2 cellular contexts compared by ENCODE assay signal in genomic region chr15:81108427-81108826, GRCh38.
TF ChIP-seq lines count a peak whose summit lies in the region.

No MANE protein-coding gene starts in this region.

TF ChIP-seq in SK-N-SH treated with all-trans-retinoic acid at 6 μM for 48 hours, 23 proteins besides CTCF, POLR2A, EP300 and RAD21:
- TF ChIP-seq POU6F1 (CRISPR knock-in tag; IDR thresholded peaks at IDR 0.05; ENCODE audit: borderline replicate concordance, low read depth) (no peak), CREB5 (CRISPR knock-in tag; IDR thresholded peaks at IDR 0.05; ENCODE audit: low read depth) (no peak), ESRRG (CRISPR knock-in tag; IDR thresholded peaks at IDR 0.05) (no peak), PATZ1 (CRISPR knock-in tag; IDR thresholded peaks at IDR 0.05; ENCODE audit: borderline replicate concordance) (no peak), ZFP3 (CRISPR knock-in tag; IDR thresholded peaks at IDR 0.05) (no peak), ZFP30 (CRISPR knock-in tag; IDR thresholded peaks at IDR 0.05) (no peak), SNAI2 (CRISPR knock-in tag; IDR thresholded peaks at IDR 0.05) (no peak), ZNF70 (CRISPR knock-in tag; IDR thresholded peaks at IDR 0.05) (no peak), ISL1 (CRISPR knock-in tag; IDR thresholded peaks at IDR 0.05) (no peak)

TF ChIP-seq in IMR-90, 13 proteins besides CTCF, POLR2A, EP300 and RAD21 (continued from another document):
- TF ChIP-seq NFE2L2 (IDR thresholded peaks at IDR 0.05; ENCODE audit: low read depth, low read length), result no peak
- no peak for TF ChIP-seq RCOR1 (IDR thresholded peaks at IDR 0.05; ENCODE audit: insufficient replicate concordance, low read length)
- no peak for TF ChIP-seq SMC3 (IDR thresholded peaks at IDR 0.05; ENCODE audit: low read depth, low read length)
- no peak for TF ChIP-seq FOS (IDR thresholded peaks at IDR 0.05; ENCODE audit: low read depth, low read length)
- no peak for TF ChIP-seq BHLHE40 (IDR thresholded peaks at IDR 0.05; ENCODE audit: low read depth, low read length)
- no peak for TF ChIP-seq RFX5 (IDR thresholded peaks at IDR 0.05; ENCODE audit: low read depth, low read length)
